Comparison of ENCODE assay signal across 8 cellular contexts in the genomic region with DNA sequence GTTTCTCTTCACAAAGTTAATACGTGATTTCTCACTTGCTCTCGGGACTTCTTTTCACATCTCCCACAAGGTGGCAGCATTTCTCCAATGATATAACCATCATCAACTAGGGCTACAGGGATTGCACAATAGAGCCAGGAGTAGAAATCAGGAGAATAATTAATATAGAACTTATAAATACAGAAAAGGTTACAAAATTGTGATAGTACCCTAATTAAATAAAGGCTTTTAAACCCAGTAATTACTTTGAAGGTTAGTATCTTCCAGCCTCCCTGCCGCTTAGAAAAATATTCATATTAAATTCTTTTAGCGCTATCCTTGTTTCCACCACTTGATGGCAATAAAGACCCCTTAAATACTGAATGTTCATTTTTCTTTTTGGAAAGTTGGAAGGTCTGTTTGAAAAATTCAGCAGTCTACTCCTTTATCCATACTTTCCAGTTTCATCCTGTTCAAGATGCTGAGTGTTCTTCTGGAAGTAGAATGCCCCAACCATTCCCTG.
DNase-seq lines count a peak whose midpoint lies in the region; ATAC-seq lines count a peak whose summit lies in the region.

No MANE protein-coding gene starts in this region.

- no peaks in the 10 kb centered on the region for H3K9me3 Mint-ChIP-seq in activated T-helper 1 cell treated with anti-CD3 and anti-CD28 coated beads, Interleukin-12 subunit alpha, Interleukin-12 subunit beta, Interleukin-2, Interleukin-4 antibody, amounts not matched to agents 30 ng/mL and 10 ng/mL and 1 ng/mL, durations not matched to agents 14 hours and 24 hours and 36 hours

- intact Hi-C loops in activated T-helper 1 cell treated with anti-CD3 and anti-CD28 coated beads, Interleukin-12 subunit alpha, Interleukin-12 subunit beta, Interleukin-2, Interleukin-4 antibody, amounts not matched to agents 30 ng/mL and 10 ng/mL and 1 ng/mL, durations not matched to agents 14 hours and 24 hours and 36 hours (cut with micrococcal nuclease) = loop anchor here (1.0 to 5.0 kb wide), 7 partner anchors 61 to 955 kb away; no protein-coding TSS in a partner anchor

- peaks cover 8% of the 10 kb centered on the region for H3K27me3 Mint-ChIP-seq in activated T-helper 1 cell treated with anti-CD3 and anti-CD28 coated beads, Interleukin-12 subunit alpha, Interleukin-12 subunit beta, Interleukin-2, Interleukin-4 antibody, amounts not matched to agents 30 ng/mL and 10 ng/mL and 1 ng/mL, durations not matched to agents 14 hours and 24 hours and 36 hours (ENCODE audit: insufficient read depth)

- peak; percentile 19 for DNase-seq in activated CD8-positive, alpha-beta memory T cell treated with anti-CD3 and anti-CD28 coated beads, Interleukin-2, amount 50 U/mL, for 1 hour (ENCODE audit: extremely low read depth)
- no peak for DNase-seq in activated CD8-positive, alpha-beta memory T cell treated with anti-CD3 and anti-CD28 coated beads, Interleukin-2, amount 50 U/mL, for 48 hours
- DNase-seq in HPDE6-E6E7 (ENCODE audit: extremely low spot score) = peak; percentile 47
- peak; percentile 20 to 60 for DNase-seq in NCI-H526 (lab: John Stamatoyannopoulos, UW)
- DNase-seq in activated T-helper 1 cell treated with anti-CD3 and anti-CD28 coated beads, Interleukin-12 subunit alpha, Interleukin-12 subunit beta, Interleukin-2, Interleukin-4 antibody, amounts not matched to agents 30 ng/mL and 10 ng/mL and 1 ng/mL, durations not matched to agents 14 hours and 24 hours and 36 hours (ENCODE audit: low spot score) = peak; percentile 25
- peak; percentile 87 for DNase-seq in globus pallidus (ENCODE audit: low spot score)
- DNase-seq in retina = peak; percentile 72

- no peaks in the 10 kb centered on the region for H3K36me3 Mint-ChIP-seq in activated T-helper 1 cell treated with anti-CD3 and anti-CD28 coated beads, Interleukin-12 subunit alpha, Interleukin-12 subunit beta, Interleukin-2, Interleukin-4 antibody, amounts not matched to agents 30 ng/mL and 10 ng/mL and 1 ng/mL, durations not matched to agents 14 hours and 24 hours and 36 hours (ENCODE audit: low read depth)

- no peak overlapping the region for H3K27ac Mint-ChIP-seq in activated T-helper 1 cell treated with anti-CD3 and anti-CD28 coated beads, Interleukin-12 subunit alpha, Interleukin-12 subunit beta, Interleukin-2, Interleukin-4 antibody, amounts not matched to agents 30 ng/mL and 10 ng/mL and 1 ng/mL, durations not matched to agents 14 hours and 24 hours and 36 hours

- peak; percentile 87 for ATAC-seq in GM21526 (IDR thresholded peaks at IDR 0.05; ENCODE audit: low FRiP score, unreplicated experiment)

- H3K4me1 Mint-ChIP-seq in activated T-helper 1 cell treated with anti-CD3 and anti-CD28 coated beads, Interleukin-12 subunit alpha, Interleukin-12 subunit beta, Interleukin-2, Interleukin-4 antibody, amounts not matched to agents 30 ng/mL and 10 ng/mL and 1 ng/mL, durations not matched to agents 14 hours and 24 hours and 36 hours (ENCODE audit: low read depth) = peaks cover 8% of the 10 kb centered on the region

- H3K4me3 Mint-ChIP-seq in activated T-helper 1 cell treated with anti-CD3 and anti-CD28 coated beads, Interleukin-12 subunit alpha, Interleukin-12 subunit beta, Interleukin-2, Interleukin-4 antibody, amounts not matched to agents 30 ng/mL and 10 ng/mL and 1 ng/mL, durations not matched to agents 14 hours and 24 hours and 36 hours = no peak overlapping the region
